ENCODE assay signal across 8 cellular contexts in the genomic region with DNA sequence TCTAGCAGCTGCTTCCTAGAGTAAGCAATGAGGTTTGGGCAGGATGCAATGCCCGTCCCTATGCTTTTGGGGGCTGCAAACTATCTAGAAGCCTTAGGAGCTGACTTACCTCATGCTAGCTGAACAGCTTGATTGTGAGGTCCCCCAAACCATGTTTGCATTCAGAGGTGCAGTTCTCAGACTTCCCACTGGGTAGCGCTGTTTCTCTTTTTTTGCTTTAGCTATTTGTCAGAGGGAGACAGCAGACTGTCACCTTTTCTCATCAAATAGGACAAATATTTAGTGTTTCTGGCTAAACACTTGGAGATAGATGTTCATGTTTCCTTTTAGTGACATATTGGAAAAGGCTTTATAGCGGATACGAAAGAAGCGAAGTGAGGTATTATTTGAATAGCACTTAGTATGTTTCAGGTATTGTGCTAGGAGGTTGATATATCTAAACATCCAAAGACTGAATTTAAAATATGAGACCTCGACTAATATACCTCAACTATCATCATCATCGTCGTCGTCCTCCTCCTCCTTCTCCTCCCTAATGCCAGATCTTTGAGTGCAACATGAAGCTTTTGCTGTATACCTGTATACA. TPM values are rescaled to one million over a fixed set of nuclear protein-coding genes. Genes with fewer than 3 reads are reported as not detected.
DNase-seq lines count a peak whose midpoint lies in the region; ATAC-seq and TF ChIP-seq lines count a peak whose summit lies in the region.

No MANE protein-coding gene starts in this region.

- peak; percentile 78 for ATAC-seq in GM18868 (IDR thresholded peaks at IDR 0.05; ENCODE audit: unreplicated experiment)
- peak; percentile 61 for ATAC-seq in HG03103 (IDR thresholded peaks at IDR 0.05; ENCODE audit: low read depth, unreplicated experiment)
- ATAC-seq in right lobe of liver: peak; percentile 91 to 95 (median 93)

- DNase-seq in AG10803 (ENCODE audit: low read depth) (peak; percentile 47), NCI-H2171 treated with DMSO at 0.1 percent for 48 hours (lab: John Stamatoyannopoulos, UW) (peak; percentile 10), choroid plexus epithelial cell (ENCODE audit: low read depth) (peak; percentile 79), right lobe of liver (peak in 2 of 3 donors; percentile 38 to 67)
- peak; percentile 60 for DNase-seq in activated CD4-positive, alpha-beta T cell treated with anti-CD3 and anti-CD28 coated beads for 1 hour
- DNase-seq in stimulated activated CD8-positive, alpha-beta memory T cell treated with anti-CD3 and anti-CD28 coated beads, Interleukin-12 subunit alpha, Interleukin-12 subunit beta, amount 100 ng/mL, for 24 hours (ENCODE audit: extremely low read depth): peak; percentile 40

- H3K4me1 ChIP-seq in right lobe of liver: peaks cover 0 to 14% (median 0%) of the 10 kb centered on the region in 4 donors

- no peaks in the 10 kb centered on the region for H3K9me3 ChIP-seq in right lobe of liver

- no peak overlapping the region for H3K27ac ChIP-seq in right lobe of liver

- no peak for TF ChIP-seq POLR2A in right lobe of liver (IDR thresholded peaks at IDR 0.05)

- H3K36me3 ChIP-seq in right lobe of liver: no peaks in the 10 kb centered on the region

- H3K4me3 ChIP-seq in AG10803 (ENCODE audit: low read length) (no peak overlapping the region), choroid plexus epithelial cell (ENCODE audit: low read depth, low read length) (no peak overlapping the region), right lobe of liver (peak overlapping the region in 1 of 3 donors; percentile 17)

- H3K27me3 ChIP-seq in right lobe of liver: no peaks in the 10 kb centered on the region

- 7% methylated on average over 9 of the region's 9 CpGs for WGBS in right lobe of liver (ENCODE audit: insufficient coverage, low coverage, low lambda C conversion rate, missing lambda C conversion rate)

- peak; percentile 97 for TF ChIP-seq CTCF in AG10803 (conservative IDR thresholded peaks at IDR 0.05; ENCODE audit: low read length)
- TF ChIP-seq CTCF in choroid plexus epithelial cell (conservative IDR thresholded peaks at IDR 0.05; ENCODE audit: low read depth, low read length): peak; percentile 89
- peak; percentile 82 to 97 (median 86) for TF ChIP-seq CTCF in right lobe of liver (IDR thresholded peaks at IDR 0.05)

- intact Hi-C loops in right lobe of liver (cut with DNase I): loop anchor here in 1 of 2 donors (5.0 kb wide), 1 partner anchor 336 kb away; no protein-coding TSS in a partner anchor

RNA-seq across cellular contexts. Expression of a gene that starts 18.7 kb away (rescaled TPM):
- 10 to 100 TPM; 16.2 to 40.0 (median 23.3) TPM for total RNA-seq in right lobe of liver

Comparison
In these comparisons a context has a peak if more than half of its experiments do, and no peak if none do; other contexts are left out.
1. DNase-seq: peak in every context shown above with its lines; median percentile 79 in choroid plexus epithelial cell; 60 in activated CD4-positive, alpha-beta T cell treated with anti-CD3 and anti-CD28 coated beads for 1 hour; 52 in right lobe of liver; 47 in AG10803; 40 in stimulated activated CD8-positive, alpha-beta memory T cell treated with anti-CD3 and anti-CD28 coated beads, Interleukin-12 subunit alpha, Interleukin-12 subunit beta, amount 100 ng/mL, for 24 hours; 10 in NCI-H2171 treated with DMSO at 0.1 percent for 48 hours.